ENCODE assay signal across 1 cellular context in the genomic region with DNA sequence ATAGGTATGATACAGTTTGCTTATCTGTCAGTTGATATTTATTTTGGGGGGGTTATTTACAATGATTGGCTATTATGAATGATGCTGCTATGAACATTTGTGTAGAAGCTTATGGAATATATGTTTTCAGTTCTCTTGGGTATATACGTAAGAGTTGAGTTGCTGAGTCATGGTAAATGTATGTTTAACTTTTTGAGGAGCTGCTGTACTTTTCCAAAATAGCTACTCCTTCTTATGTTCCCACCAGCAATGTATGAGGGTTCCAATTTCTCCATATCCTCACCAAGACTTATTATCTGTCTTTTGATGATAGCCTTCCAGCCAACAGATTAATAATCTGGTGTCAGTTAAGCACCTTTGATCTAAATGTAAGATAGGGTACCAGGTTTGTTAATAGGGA.
TF ChIP-seq lines count a peak whose summit lies in the region.

No MANE protein-coding gene starts in this region.

TF ChIP-seq in IMR-90, 13 proteins besides CTCF, POLR2A, EP300 and RAD21:
- TF ChIP-seq, protein P1, sequence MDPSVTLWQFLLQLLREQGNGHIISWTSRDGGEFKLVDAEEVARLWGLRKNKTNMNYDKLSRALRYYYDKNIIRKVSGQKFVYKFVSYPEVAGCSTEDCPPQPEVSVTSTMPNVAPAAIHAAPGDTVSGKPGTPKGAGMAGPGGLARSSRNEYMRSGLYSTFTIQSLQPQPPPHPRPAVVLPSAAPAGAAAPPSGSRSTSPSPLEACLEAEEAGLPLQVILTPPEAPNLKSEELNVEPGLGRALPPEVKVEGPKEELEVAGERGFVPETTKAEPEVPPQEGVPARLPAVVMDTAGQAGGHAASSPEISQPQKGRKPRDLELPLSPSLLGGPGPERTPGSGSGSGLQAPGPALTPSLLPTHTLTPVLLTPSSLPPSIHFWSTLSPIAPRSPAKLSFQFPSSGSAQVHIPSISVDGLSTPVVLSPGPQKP (IDR thresholded peaks at IDR 0.05; ENCODE audit: borderline replicate concordance, low read depth, low read length): no peak
- peak; percentile 65 for TF ChIP-seq MAFK (IDR thresholded peaks at IDR 0.05; ENCODE audit: low read depth, low read length)
- peak; percentile 90 for TF ChIP-seq NFE2L2 (IDR thresholded peaks at IDR 0.05; ENCODE audit: low read depth, low read length)
TF ChIP-seq in IMR-90: peak in this region for 2.
